In the genomic region with DNA sequence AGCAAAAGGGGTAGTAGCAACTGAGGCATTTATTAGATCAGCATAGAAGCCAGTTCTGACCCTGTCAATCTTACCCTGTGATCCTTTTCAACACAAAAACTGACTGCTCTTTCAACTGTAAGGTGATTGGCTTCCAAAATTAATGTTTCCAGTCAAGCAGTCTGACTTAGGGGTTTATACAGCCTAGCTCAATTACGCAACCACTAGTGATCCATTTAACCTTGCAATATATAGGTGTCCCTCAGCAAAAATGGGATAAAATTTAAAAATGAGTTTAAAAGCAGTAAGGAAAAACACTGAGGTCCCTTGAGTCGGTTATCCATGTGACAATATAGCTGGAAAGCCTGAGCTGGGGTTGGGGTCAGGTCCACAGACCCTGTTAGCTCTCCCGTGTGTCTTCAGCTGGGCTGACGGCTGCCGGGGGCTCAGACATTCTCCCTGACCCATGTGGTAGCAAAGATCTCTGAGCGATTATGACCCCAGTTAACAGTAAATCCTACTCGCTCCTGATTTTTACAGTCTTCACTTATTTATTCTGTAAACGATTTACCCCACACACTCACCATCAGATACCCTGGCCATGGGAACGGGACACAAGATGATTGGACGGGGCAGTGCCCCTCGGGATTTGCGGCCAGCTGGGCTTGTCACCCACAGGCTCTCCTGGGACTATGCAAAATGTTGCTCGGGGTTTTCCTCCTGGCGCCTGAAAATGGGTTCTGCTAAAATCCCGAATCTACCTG, we compare ENCODE assay signal across 14 cellular contexts. TPM values are rescaled to one million over a fixed set of nuclear protein-coding genes. Genes with fewer than 3 reads are reported as not detected.
DNase-seq lines count a peak whose midpoint lies in the region; ATAC-seq lines count a peak whose summit lies in the region.
"Had no signal": no experiment of that assay in that cellular context is flagged by ENCODE, and none has a peak within 500 bp of the region (broad histone marks: within the 10 kb centered on the region; RNA-seq: fewer than 3 reads in every experiment).

No MANE protein-coding gene starts in this region.

- ATAC-seq in GM18499 (IDR thresholded peaks at IDR 0.05; ENCODE audit: insufficient read depth, unreplicated experiment) (peak; percentile 50), GM21529 (IDR thresholded peaks at IDR 0.05; ENCODE audit: unreplicated experiment) (peak; percentile 80), HG03439 (IDR thresholded peaks at IDR 0.05; ENCODE audit: unreplicated experiment) (peak; percentile 63), left lobe of liver (peak; percentile 48)
- ATAC-seq: GM23338, WTC11 had no signal

- DNase-seq in left lobe of liver (ENCODE audit: low spot score) = no peak
- no peak for DNase-seq in SIG-M5 (lab: John Stamatoyannopoulos, UW)
- DNase-seq in NCI-H510A treated with DMSO at 0.1 percent for 48 hours (lab: John Stamatoyannopoulos, UW) = no peak
- DNase-seq in DMS153 (lab: John Stamatoyannopoulos, UW) = no peak
- DNase-seq in MG63 = no peak
- DNase-seq: amygdala, Kasumi-1, NCI-H2029, posterior cingulate gyrus had no signal

- no peaks in the 10 kb centered on the region for H3K36me3 ChIP-seq in MG63

- H3K4me3 ChIP-seq in MG63 = no peak overlapping the region
- H3K4me3 ChIP-seq: GM23338 had no signal

- H3K27me3 ChIP-seq in MG63 = no peaks in the 10 kb centered on the region; the same call in 1 of the 2 replicates

- H3K9me3 ChIP-seq in MG63 = no peaks in the 10 kb centered on the region

RNA-seq across cellular contexts. Expression of a gene that starts 16.6 kb away (rescaled TPM):
- 11.6 TPM for total RNA-seq in left lobe of liver
- 0.89 and 5.3 TPM in 2 replicates for total RNA-seq in MG63 (2014; rRNA removed; shearing (Covaris generic); ENCODE audit: low replicate concordance)
